ENCODE assay signal across 24 cellular contexts in genomic region chr4:46550471-46550870, GRCh38.
A peak's percentile ranks its signal among the peaks of the same experiment; 100 is the strongest.
DNase-seq lines count a peak whose midpoint lies in the region; ATAC-seq and TF ChIP-seq lines count a peak whose summit lies in the region.
"Had no signal": no experiment of that assay in that cellular context is flagged by ENCODE, and none has a peak within 500 bp of the region (broad histone marks: within the 10 kb centered on the region; RNA-seq: fewer than 3 reads in every experiment).

No MANE protein-coding gene starts in this region.

- no peaks in the 10 kb centered on the region for H3K4me1 ChIP-seq in SK-N-SH (ENCODE audit: control insufficient read depth in 1 of 2, insufficient read depth in 2 of 2, low read depth in 1 of 2, low read length in 1 of 2)
- no peaks in the 10 kb centered on the region for H3K4me1 ChIP-seq in left lung
- H3K4me1 ChIP-seq: BLaER1, SJCRH30 had no signal

- TF ChIP-seq EP300 in SK-N-SH (IDR thresholded peaks at IDR 0.05; ENCODE audit: borderline replicate concordance in 1 of 2, low read depth in 1 of 2, low read length in 1 of 2), result no peak

- no peaks in the 10 kb centered on the region for H3K79me2 ChIP-seq in SK-N-SH (ENCODE audit: insufficient read depth)

- H3K9me3 ChIP-seq in SK-N-SH (no peaks in the 10 kb centered on the region), left lung (no peaks in the 10 kb centered on the region)
- H3K9me3 ChIP-seq: BLaER1, SJCRH30 had no signal

- no peak overlapping the region for H3K9ac ChIP-seq in SK-N-SH
- H3K9ac ChIP-seq: BLaER1, KMS-11 had no signal

- WGBS in SK-N-SH (ENCODE audit: low lambda C conversion rate), result 3% methylated on average over 1 of the region's 1 CpG

- TF ChIP-seq RAD21 in SK-N-SH (IDR thresholded peaks at IDR 0.05; ENCODE audit: low read length), result no peak

- no peak overlapping the region for H3K4me2 ChIP-seq in SK-N-SH
- H3K4me2 ChIP-seq: BLaER1, KMS-11, PC-9 had no signal

- H3K36me3 ChIP-seq in SK-N-SH (replicated peaks in 1 of 2; ENCODE audit: control insufficient read depth in 1 of 2, insufficient read depth in 2 of 2, low read length in 1 of 2), result no peaks in the 10 kb centered on the region
- no peaks in the 10 kb centered on the region for H3K36me3 ChIP-seq in left lung
- H3K36me3 ChIP-seq: BLaER1, SJCRH30 had no signal

- H3K9me2 ChIP-seq in SK-N-SH, result no peaks in the 10 kb centered on the region

- H2AFZ ChIP-seq in SK-N-SH (ENCODE audit: low read depth), result no peak overlapping the region
- H2AFZ ChIP-seq: PC-9 had no signal

- CTCF ChIA-PET in SK-N-SH (lab: Yijun Ruan, JAX), result no interaction called here

- no peak overlapping the region for H3K27ac ChIP-seq in SK-N-SH (ENCODE audit: low read depth in 2 of 2, low read length in 1 of 2)
- no peak overlapping the region for H3K27ac ChIP-seq in left lung
- H3K27ac ChIP-seq: BLaER1, HL-60, KMS-11, PC-9, SJCRH30 had no signal

- H3K4me3 ChIP-seq in SK-N-SH (ENCODE audit: low read depth in 2 of 2, low read length in 1 of 2) (no peak overlapping the region), left lung (no peak overlapping the region)
- H3K4me3 ChIP-seq: BLaER1, PC-9, SJCRH30 had no signal

- no peaks in the 10 kb centered on the region for H3F3A ChIP-seq in SK-N-SH (replicated peaks; ENCODE audit: insufficient read depth)

- H4K20me1 ChIP-seq in SK-N-SH (ENCODE audit: insufficient read depth), result no peaks in the 10 kb centered on the region
- H4K20me1 ChIP-seq: BLaER1 had no signal

- intact Hi-C loops in left lung (cut with DNase I), result no loop called here

- peak; percentile 76 for ATAC-seq in GM18502 (IDR thresholded peaks at IDR 0.05; ENCODE audit: poor library complexity, unreplicated experiment)
- ATAC-seq in GM19395 (IDR thresholded peaks at IDR 0.05; ENCODE audit: unreplicated experiment), result peak; percentile 78
- ATAC-seq in HG02870 (IDR thresholded peaks at IDR 0.05; ENCODE audit: unreplicated experiment), result peak; percentile 45
- peak; percentile 64 for ATAC-seq in HG03520 (IDR thresholded peaks at IDR 0.05; ENCODE audit: unreplicated experiment)
- no peak for ATAC-seq in left lung
- ATAC-seq: HCT116, Right ventricle myocardium inferior had no signal

- H3K27me3 ChIP-seq in SK-N-SH (ENCODE audit: insufficient read depth), result no peaks in the 10 kb centered on the region
- H3K27me3 ChIP-seq in left lung, result no peaks in the 10 kb centered on the region
- H3K27me3 ChIP-seq: BLaER1, SJCRH30 had no signal

- TF ChIP-seq CTCF in SK-N-SH (IDR thresholded peaks at IDR 0.05), result no peak
- TF ChIP-seq CTCF in left lung (IDR thresholded peaks at IDR 0.05), result no peak

- POLR2A ChIA-PET in SK-N-SH (lab: Yijun Ruan, JAX), result no interaction called here

- DNase-seq in SK-N-SH (no peak), 8988T (no peak), left lung (no peak)
- no peak for DNase-seq in activated CD4-positive, CD25-positive, alpha-beta regulatory T cell (lab: John Stamatoyannopoulos, UW)
- DNase-seq: CD4-positive, CD25-positive, alpha-beta regulatory T cell; DMS153; DND-41; MM.1S; NCI-H2029; NCI-H446 treated with DMSO at 0.1 percent for 48 hours; NCI-H526; NCI-H82; PC-9; SJCRH30; T-helper 2 cell had no signal

TF ChIP-seq in SK-N-SH, 30 proteins besides CTCF, POLR2A, EP300 and RAD21:
- TF ChIP-seq ELF1 (IDR thresholded peaks at IDR 0.05), result no peak
- no peak for TF ChIP-seq FOXM1 (IDR thresholded peaks at IDR 0.05; ENCODE audit: low read depth)
- no peak for TF ChIP-seq GATA2 (CRISPR knock-in tag; IDR thresholded peaks at IDR 0.05)
- no peak for TF ChIP-seq TAF1 (IDR thresholded peaks at IDR 0.05; ENCODE audit: borderline replicate concordance, low read depth, low read length)
- no peak for TF ChIP-seq TCF12 (IDR thresholded peaks at IDR 0.05)
TF ChIP-seq in SK-N-SH: peak in this region for 0.
